ENCODE assay signal across 1 cellular context in the genomic region with DNA sequence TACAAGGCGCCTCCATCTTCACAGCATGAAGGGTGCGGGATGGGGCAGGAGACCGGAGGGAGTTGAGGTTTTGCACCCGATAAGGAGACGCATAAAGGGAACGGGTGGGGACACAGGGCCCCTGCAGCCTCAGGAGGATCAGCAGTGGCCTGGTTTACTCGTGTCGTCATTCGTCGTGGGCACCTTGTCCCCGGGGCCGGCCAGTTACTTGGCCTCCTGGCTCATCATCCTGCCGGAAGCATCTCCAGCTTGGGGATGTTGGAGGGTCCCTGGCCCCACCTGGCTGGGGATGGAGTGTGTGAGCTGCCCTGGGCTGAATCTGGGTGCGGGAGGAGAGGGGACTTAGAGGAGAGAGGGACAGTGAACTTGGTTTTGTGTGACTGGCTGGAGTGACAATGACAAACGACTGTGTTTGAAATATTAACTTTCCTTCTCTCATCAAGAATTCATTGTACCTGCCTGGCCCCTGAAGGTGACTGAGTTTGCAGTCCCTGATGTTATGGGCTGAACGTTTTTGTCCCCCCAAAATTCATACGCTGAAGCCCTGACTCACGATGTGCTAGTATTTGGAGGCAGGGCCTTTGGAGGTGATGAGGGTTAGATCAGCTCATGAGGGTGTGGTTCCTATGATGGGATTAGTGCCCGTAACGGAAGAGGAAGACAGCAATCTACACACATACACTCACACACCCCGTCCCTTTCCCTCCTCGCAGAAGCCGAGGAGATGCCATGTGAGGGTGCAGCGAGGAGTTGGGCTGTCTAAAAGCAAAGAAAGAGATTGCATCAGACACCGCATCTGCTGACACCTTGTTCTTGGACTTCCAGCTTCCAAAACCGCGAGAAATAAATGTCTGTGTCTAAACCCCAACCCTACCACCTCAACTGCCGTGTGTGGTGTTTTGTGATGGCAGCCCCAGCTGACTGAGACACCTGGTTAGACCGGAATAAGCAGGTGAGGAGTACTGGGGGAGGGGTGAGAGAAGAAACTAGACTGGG.
TF ChIP-seq lines count a peak whose summit lies in the region.

No MANE protein-coding gene starts in this region.

TF ChIP-seq in K562, 482 proteins besides CTCF, POLR2A, EP300 and RAD21 (continued from another document):
- TF ChIP-seq, protein P1, sequence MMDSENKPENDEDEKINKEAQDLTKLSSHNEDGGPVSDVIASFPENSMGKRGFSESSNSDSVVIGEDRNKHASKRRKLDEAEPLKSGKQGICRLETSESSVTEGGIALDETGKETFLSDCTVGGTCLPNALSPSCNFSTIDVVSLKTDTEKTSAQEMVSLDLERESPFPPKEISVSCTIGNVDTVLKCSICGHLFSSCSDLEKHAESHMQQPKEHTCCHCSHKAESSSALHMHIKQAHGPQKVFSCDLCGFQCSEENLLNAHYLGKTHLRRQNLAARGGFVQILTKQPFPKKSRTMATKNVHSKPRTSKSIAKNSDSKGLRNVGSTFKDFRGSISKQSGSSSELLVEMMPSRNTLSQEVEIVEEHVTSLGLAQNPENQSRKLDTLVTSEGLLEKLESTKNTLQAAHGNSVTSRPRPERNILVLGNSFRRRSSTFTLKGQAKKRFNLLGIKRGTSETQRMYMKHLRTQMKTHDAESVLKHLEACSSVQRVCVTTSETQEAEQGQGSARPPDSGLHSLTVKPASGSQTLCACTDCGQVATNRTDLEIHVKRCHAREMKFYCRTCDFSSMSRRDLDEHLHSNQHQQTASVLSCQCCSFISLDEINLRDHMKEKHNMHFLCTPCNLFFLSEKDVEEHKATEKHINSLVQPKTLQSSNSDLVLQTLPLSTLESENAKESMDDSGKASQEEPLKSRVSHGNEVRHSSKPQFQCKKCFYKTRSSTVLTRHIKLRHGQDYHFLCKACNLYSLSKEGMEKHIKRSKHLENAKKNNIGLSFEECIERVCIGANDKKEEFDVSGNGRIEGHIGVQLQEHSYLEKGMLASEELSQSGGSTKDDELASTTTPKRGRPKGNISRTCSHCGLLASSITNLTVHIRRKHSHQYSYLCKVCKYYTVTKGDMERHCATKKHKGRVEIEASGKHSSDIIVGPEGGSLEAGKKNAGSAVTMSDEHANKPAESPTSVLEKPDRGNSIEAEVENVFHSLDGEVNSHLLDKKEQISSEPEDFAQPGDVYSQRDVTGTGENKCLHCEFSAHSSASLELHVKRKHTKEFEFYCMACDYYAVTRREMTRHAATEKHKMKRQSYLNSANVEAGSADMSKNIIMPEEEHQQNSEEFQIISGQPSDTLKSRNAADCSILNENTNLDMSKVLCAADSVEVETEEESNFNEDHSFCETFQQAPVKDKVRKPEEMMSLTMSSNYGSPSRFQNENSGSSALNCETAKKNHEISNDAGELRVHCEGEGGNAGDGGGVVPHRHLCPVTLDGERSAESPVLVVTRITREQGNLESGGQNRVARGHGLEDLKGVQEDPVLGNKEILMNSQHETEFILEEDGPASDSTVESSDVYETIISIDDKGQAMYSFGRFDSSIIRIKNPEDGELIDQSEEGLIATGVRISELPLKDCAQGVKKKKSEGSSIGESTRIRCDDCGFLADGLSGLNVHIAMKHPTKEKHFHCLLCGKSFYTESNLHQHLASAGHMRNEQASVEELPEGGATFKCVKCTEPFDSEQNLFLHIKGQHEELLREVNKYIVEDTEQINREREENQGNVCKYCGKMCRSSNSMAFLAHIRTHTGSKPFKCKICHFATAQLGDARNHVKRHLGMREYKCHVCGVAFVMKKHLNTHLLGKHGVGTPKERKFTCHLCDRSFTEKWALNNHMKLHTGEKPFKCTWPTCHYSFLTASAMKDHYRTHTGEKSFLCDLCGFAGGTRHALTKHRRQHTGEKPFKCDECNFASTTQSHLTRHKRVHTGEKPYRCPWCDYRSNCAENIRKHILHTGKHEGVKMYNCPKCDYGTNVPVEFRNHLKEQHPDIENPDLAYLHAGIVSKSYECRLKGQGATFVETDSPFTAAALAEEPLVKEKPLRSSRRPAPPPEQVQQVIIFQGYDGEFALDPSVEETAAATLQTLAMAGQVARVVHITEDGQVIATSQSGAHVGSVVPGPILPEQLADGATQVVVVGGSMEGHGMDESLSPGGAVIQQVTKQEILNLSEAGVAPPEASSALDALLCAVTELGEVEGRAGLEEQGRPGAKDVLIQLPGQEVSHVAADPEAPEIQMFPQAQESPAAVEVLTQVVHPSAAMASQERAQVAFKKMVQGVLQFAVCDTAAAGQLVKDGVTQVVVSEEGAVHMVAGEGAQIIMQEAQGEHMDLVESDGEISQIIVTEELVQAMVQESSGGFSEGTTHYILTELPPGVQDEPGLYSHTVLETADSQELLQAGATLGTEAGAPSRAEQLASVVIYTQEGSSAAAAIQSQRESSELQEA (IDR thresholded peaks at IDR 0.05; ENCODE audit: low read depth) = no peak
- TF ChIP-seq, protein P2, sequence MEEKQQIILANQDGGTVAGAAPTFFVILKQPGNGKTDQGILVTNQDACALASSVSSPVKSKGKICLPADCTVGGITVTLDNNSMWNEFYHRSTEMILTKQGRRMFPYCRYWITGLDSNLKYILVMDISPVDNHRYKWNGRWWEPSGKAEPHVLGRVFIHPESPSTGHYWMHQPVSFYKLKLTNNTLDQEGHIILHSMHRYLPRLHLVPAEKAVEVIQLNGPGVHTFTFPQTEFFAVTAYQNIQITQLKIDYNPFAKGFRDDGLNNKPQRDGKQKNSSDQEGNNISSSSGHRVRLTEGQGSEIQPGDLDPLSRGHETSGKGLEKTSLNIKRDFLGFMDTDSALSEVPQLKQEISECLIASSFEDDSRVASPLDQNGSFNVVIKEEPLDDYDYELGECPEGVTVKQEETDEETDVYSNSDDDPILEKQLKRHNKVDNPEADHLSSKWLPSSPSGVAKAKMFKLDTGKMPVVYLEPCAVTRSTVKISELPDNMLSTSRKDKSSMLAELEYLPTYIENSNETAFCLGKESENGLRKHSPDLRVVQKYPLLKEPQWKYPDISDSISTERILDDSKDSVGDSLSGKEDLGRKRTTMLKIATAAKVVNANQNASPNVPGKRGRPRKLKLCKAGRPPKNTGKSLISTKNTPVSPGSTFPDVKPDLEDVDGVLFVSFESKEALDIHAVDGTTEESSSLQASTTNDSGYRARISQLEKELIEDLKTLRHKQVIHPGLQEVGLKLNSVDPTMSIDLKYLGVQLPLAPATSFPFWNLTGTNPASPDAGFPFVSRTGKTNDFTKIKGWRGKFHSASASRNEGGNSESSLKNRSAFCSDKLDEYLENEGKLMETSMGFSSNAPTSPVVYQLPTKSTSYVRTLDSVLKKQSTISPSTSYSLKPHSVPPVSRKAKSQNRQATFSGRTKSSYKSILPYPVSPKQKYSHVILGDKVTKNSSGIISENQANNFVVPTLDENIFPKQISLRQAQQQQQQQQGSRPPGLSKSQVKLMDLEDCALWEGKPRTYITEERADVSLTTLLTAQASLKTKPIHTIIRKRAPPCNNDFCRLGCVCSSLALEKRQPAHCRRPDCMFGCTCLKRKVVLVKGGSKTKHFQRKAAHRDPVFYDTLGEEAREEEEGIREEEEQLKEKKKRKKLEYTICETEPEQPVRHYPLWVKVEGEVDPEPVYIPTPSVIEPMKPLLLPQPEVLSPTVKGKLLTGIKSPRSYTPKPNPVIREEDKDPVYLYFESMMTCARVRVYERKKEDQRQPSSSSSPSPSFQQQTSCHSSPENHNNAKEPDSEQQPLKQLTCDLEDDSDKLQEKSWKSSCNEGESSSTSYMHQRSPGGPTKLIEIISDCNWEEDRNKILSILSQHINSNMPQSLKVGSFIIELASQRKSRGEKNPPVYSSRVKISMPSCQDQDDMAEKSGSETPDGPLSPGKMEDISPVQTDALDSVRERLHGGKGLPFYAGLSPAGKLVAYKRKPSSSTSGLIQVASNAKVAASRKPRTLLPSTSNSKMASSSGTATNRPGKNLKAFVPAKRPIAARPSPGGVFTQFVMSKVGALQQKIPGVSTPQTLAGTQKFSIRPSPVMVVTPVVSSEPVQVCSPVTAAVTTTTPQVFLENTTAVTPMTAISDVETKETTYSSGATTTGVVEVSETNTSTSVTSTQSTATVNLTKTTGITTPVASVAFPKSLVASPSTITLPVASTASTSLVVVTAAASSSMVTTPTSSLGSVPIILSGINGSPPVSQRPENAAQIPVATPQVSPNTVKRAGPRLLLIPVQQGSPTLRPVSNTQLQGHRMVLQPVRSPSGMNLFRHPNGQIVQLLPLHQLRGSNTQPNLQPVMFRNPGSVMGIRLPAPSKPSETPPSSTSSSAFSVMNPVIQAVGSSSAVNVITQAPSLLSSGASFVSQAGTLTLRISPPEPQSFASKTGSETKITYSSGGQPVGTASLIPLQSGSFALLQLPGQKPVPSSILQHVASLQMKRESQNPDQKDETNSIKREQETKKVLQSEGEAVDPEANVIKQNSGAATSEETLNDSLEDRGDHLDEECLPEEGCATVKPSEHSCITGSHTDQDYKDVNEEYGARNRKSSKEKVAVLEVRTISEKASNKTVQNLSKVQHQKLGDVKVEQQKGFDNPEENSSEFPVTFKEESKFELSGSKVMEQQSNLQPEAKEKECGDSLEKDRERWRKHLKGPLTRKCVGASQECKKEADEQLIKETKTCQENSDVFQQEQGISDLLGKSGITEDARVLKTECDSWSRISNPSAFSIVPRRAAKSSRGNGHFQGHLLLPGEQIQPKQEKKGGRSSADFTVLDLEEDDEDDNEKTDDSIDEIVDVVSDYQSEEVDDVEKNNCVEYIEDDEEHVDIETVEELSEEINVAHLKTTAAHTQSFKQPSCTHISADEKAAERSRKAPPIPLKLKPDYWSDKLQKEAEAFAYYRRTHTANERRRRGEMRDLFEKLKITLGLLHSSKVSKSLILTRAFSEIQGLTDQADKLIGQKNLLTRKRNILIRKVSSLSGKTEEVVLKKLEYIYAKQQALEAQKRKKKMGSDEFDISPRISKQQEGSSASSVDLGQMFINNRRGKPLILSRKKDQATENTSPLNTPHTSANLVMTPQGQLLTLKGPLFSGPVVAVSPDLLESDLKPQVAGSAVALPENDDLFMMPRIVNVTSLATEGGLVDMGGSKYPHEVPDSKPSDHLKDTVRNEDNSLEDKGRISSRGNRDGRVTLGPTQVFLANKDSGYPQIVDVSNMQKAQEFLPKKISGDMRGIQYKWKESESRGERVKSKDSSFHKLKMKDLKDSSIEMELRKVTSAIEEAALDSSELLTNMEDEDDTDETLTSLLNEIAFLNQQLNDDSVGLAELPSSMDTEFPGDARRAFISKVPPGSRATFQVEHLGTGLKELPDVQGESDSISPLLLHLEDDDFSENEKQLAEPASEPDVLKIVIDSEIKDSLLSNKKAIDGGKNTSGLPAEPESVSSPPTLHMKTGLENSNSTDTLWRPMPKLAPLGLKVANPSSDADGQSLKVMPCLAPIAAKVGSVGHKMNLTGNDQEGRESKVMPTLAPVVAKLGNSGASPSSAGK (IDR thresholded peaks at IDR 0.05) = peak; percentile 91
- TF ChIP-seq, protein P3, sequence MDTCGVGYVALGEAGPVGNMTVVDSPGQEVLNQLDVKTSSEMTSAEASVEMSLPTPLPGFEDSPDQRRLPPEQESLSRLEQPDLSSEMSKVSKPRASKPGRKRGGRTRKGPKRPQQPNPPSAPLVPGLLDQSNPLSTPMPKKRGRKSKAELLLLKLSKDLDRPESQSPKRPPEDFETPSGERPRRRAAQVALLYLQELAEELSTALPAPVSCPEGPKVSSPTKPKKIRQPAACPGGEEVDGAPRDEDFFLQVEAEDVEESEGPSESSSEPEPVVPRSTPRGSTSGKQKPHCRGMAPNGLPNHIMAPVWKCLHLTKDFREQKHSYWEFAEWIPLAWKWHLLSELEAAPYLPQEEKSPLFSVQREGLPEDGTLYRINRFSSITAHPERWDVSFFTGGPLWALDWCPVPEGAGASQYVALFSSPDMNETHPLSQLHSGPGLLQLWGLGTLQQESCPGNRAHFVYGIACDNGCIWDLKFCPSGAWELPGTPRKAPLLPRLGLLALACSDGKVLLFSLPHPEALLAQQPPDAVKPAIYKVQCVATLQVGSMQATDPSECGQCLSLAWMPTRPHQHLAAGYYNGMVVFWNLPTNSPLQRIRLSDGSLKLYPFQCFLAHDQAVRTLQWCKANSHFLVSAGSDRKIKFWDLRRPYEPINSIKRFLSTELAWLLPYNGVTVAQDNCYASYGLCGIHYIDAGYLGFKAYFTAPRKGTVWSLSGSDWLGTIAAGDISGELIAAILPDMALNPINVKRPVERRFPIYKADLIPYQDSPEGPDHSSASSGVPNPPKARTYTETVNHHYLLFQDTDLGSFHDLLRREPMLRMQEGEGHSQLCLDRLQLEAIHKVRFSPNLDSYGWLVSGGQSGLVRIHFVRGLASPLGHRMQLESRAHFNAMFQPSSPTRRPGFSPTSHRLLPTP (IDR thresholded peaks at IDR 0.05; ENCODE audit: borderline replicate concordance, extremely low read depth, insufficient read length) = no peak
- TF ChIP-seq CEBPG (CRISPR knock-in tag; IDR thresholded peaks at IDR 0.05) = peak; percentile 62; the same call in 1 of the 2 replicates
- TF ChIP-seq CEBPG (tag; conservative IDR thresholded peaks at IDR 0.05 in 1 of 2, IDR thresholded peaks at IDR 0.05 in 1 of 2) = peak; percentile 42 to 68; a peak in 3 of 4 replicates
- TF ChIP-seq NFRKB (IDR thresholded peaks at IDR 0.05; ENCODE audit: low read depth) = peak; percentile 70; the same call in 1 of the 2 replicates
- TF ChIP-seq ARID1B (IDR thresholded peaks at IDR 0.05) = peak; percentile 11; the same call in 1 of the 2 replicates
